In the genomic region with DNA sequence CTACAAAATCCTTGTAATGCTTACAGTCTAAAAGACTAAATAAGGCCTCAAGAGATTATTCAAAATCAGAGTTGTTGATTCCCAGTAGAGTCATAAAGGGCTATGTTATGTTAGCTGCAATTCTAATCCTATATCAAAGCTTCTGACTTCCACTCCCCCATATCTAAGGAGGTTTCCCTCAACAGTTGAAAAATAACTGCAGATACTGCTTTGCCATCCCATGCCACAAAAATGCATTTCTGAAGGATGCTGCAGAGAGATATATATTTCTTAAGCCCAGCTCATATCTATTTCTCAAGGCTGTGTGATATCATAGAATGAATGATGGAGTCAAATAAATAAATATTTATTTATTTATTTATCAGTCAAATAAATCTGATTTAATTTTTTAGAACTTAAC, we compare ENCODE assay signal across 6 cellular contexts.
"Had no signal": no experiment of that assay in that cellular context is flagged by ENCODE, and none has a peak within 500 bp of the region (broad histone marks: within the 10 kb centered on the region; RNA-seq: fewer than 3 reads in every experiment).

No MANE protein-coding gene starts in this region.

- DNase-seq: GOT3, H7, Karpas-422, KBM-7 had no signal

- H3K4me3 Mint-ChIP-seq: IgD-negative memory B cell had no signal

- H3K36me3 Mint-ChIP-seq: IgD-negative memory B cell had no signal

- ATAC-seq: HepG2 had no signal

- H3K9me3 Mint-ChIP-seq: IgD-negative memory B cell had no signal

- H3K27ac Mint-ChIP-seq: IgD-negative memory B cell had no signal

- H3K27me3 Mint-ChIP-seq: IgD-negative memory B cell had no signal

- H3K4me1 Mint-ChIP-seq: IgD-negative memory B cell had no signal
